Comparison of ENCODE assay signal across 8 cellular contexts in the genomic region with DNA sequence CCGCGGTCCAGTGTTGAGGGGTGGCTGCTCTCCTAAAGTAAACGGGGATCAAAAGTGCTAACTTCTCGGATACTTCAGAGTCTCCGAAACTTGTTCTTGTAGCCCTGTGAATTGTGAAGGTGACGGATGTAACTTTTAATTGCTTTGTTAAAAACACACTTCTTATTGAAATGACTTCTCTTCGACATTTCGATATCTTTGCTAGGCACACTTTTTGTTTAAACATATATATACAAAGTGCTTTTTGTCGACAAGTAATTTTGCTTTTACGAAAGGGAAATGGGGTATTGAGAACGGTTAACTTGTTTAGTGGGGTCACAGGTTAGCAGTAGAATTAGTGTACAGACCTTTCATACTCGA. TPM values are rescaled to one million over a fixed set of nuclear protein-coding genes. Genes with fewer than 3 reads are reported as not detected.
A peak's percentile ranks its signal among the peaks of the same experiment; 100 is the strongest.
DNase-seq lines count a peak whose midpoint lies in the region; ATAC-seq and TF ChIP-seq lines count a peak whose summit lies in the region.

No MANE protein-coding gene starts in this region.

- H3K79me1 ChIP-seq in IMR-90 (ENCODE audit: low read depth in 1 of 2, low read length in 2 of 2) (peaks cover 13 to 19% of the 10 kb centered on the region in 2 experiments), mesendoderm (ENCODE audit: low read length) (peaks cover 5% of the 10 kb centered on the region)

- peak overlapping the region; percentile 61 for H3K56ac ChIP-seq in IMR-90 (ENCODE audit: extremely low read depth, insufficient read depth, low read length)
- peak overlapping the region; percentile 95 for H3K56ac ChIP-seq in mesendoderm (ENCODE audit: low read length)

- intact Hi-C loops in IMR-90 (cut with micrococcal nuclease) = loop anchor here (1.0 kb wide), 1 partner anchor 177 kb away; no protein-coding TSS in a partner anchor

- peak overlapping the region; percentile 93 for H2AFZ ChIP-seq in IMR-90 (replicated peaks; ENCODE audit: low read length, poor library complexity)

- no peak overlapping the region for H3K18ac ChIP-seq in IMR-90 (ENCODE audit: low read depth, low read length)
- no peak overlapping the region for H3K18ac ChIP-seq in mesendoderm (ENCODE audit: low read length)

- H3K9me3 ChIP-seq in IMR-90 (ENCODE audit: control insufficient read depth, insufficient read depth, low read length) = peaks cover 2% of the 10 kb centered on the region; the same call in 1 of the 2 replicates

- H2BK15ac ChIP-seq in IMR-90 (ENCODE audit: low read depth, low read length) (no peak overlapping the region), mesendoderm (replicated peaks; ENCODE audit: low read depth) (no peak overlapping the region)

- no peak for DNase-seq in IMR-90
- no peak for DNase-seq in brain microvascular endothelial cell
- DNase-seq in mesendoderm = no peak
- no peak for DNase-seq in stimulated activated CD4-positive, alpha-beta T cell treated with anti-CD3 and anti-CD28 coated beads, Interleukin-15, amount 100 ng/mL, for 24 hours
- DNase-seq in NCI-H1694 (lab: John Stamatoyannopoulos, UW) = no peak
- DNase-seq in NCI-H446 (lab: John Stamatoyannopoulos, UW) = no peak

- ATAC-seq in IMR-90 (ENCODE audit: low read depth) = no peak
- ATAC-seq in GM21529 (IDR thresholded peaks at IDR 0.05; ENCODE audit: unreplicated experiment) = no peak

- no peak overlapping the region for H2AK5ac ChIP-seq in IMR-90 (ENCODE audit: low read depth, low read length)
- no peak overlapping the region for H2AK5ac ChIP-seq in mesendoderm (ENCODE audit: low read length)

- dilution Hi-C loops in IMR-90 (cut with HindIII; ENCODE audit: low sequenced_read_pairs, unreplicated experiment) = no loop called here

- CTCF ChIA-PET in IMR-90 (lab: Yijun Ruan, JAX) = no interaction called here

- H2AK9ac ChIP-seq in IMR-90 (replicated peaks; ENCODE audit: low read depth, low read length, poor library complexity) = no peak overlapping the region

- H3K36me3 ChIP-seq in IMR-90 (ENCODE audit: control insufficient read depth, insufficient read depth, low read length) = no peaks in the 10 kb centered on the region
- H3K36me3 ChIP-seq in brain microvascular endothelial cell (replicated peaks) = no peaks in the 10 kb centered on the region
- H3K36me3 ChIP-seq in mesendoderm (ENCODE audit: control insufficient read depth, insufficient read depth, low read length) = no peaks in the 10 kb centered on the region

- H3K4ac ChIP-seq in IMR-90 (ENCODE audit: low read depth, low read length) = no peak overlapping the region
- H3K4ac ChIP-seq in mesendoderm (ENCODE audit: low read depth, low read length) = no peak overlapping the region

- H3K14ac ChIP-seq in IMR-90 (replicated peaks; ENCODE audit: low read depth, low read length) = peak overlapping the region; percentile 92; the same call in 1 of the 2 replicates

- no CpG with 5 or more reads among the region's 12 CpGs for WGBS in IMR-90 (ENCODE audit: extremely low coverage in 2 of 2, insufficient read length in 1 of 2), 2 experiments
- WGBS in mesendoderm (ENCODE audit: extremely low coverage, insufficient coverage, low lambda C conversion rate) = no CpG with 5 or more reads among the region's 12 CpGs

- H3K4me2 ChIP-seq in IMR-90 (ENCODE audit: low read depth, low read length) (peak overlapping the region; percentile 87), mesendoderm (ENCODE audit: low read length) (peak overlapping the region; percentile 50)

- peaks cover 6% of the 10 kb centered on the region for H4K20me1 ChIP-seq in IMR-90 (ENCODE audit: insufficient read depth, low read length)

- H3K79me2 ChIP-seq in mesendoderm (ENCODE audit: control insufficient read depth, insufficient read depth, low read length) = peaks cover 20% of the 10 kb centered on the region

- H4K8ac ChIP-seq in IMR-90 (ENCODE audit: low read depth in 2 of 2, low read length in 2 of 2) (peak overlapping the region; percentile 66 to 68; a peak in 2 of 4 replicates), mesendoderm (ENCODE audit: low read depth, low read length) (no peak overlapping the region)

- H3K23ac ChIP-seq in IMR-90 (ENCODE audit: low read depth, low read length) (peak overlapping the region; percentile 99; the same call in 1 of the 2 replicates), mesendoderm (ENCODE audit: low read length) (no peak overlapping the region)

- TF ChIP-seq POLR2A in IMR-90 (IDR thresholded peaks at IDR 0.05; ENCODE audit: low read depth, low read length) = no peak

- H3K27ac ChIP-seq in C4-2B (peak overlapping the region; percentile 85), IMR-90 (ENCODE audit: insufficient read depth, low read length) (peak overlapping the region; percentile 54), brain microvascular endothelial cell (peak overlapping the region; percentile 60), mesendoderm (ENCODE audit: low read depth, low read length) (peak overlapping the region; percentile 70)

- H2BK120ac ChIP-seq in IMR-90 (ENCODE audit: low read depth, low read length) = no peak overlapping the region
- H2BK120ac ChIP-seq in mesendoderm (ENCODE audit: low read depth, low read length) = no peak overlapping the region

- in situ Hi-C loops in IMR-90 (cut with MboI; ENCODE audit: low sequenced_read_pairs) (no loop called here), brain microvascular endothelial cell (cut with HindIII; ENCODE audit: low pct_ligation_motif_present, low sequenced_read_pairs) (no loop called here)

- POLR2A ChIA-PET in IMR-90 (lab: Charles Lee; ENCODE audit: unreplicated experiment) = no interaction called here

- H3K4me3 ChIP-seq in IMR-90 (ENCODE audit: insufficient read depth, low read depth, low read length) = peak overlapping the region; percentile 94
- H3K4me3 ChIP-seq in brain microvascular endothelial cell (ENCODE audit: low read depth, low read length) = peak overlapping the region; percentile 80
- H3K4me3 ChIP-seq in mesendoderm (ENCODE audit: low read length) = peak overlapping the region; percentile 72

- H3K9ac ChIP-seq in IMR-90 (ENCODE audit: low read depth, low read length) = peak overlapping the region; percentile 91
- H3K9ac ChIP-seq in mesendoderm (ENCODE audit: low read length) = peak overlapping the region; percentile 88

- H3K4me1 ChIP-seq in IMR-90 (ENCODE audit: control insufficient read depth, insufficient read depth, low read length) = no peaks in the 10 kb centered on the region; the same call in 1 of the 2 replicates
- H3K4me1 ChIP-seq in mesendoderm (ENCODE audit: control insufficient read depth, low read depth, low read length) = peaks cover 2% of the 10 kb centered on the region

- no TSS peak for BruUV-seq in IMR-90 (replicated peaks; lab: Mats Ljungman, UMichigan)

- H2BK20ac ChIP-seq in IMR-90 (ENCODE audit: low read depth, low read length) = no peak overlapping the region

- peak overlapping the region; percentile 62; the same call in 1 of the 2 replicates for H4K5ac ChIP-seq in IMR-90 (ENCODE audit: low read depth, low read length)
- no peak overlapping the region for H4K5ac ChIP-seq in mesendoderm (ENCODE audit: low read length)

- TF ChIP-seq RAD21 in IMR-90 (IDR thresholded peaks at IDR 0.05; ENCODE audit: low read length) = no peak

- TF ChIP-seq CTCF in C4-2B (conservative IDR thresholded peaks at IDR 0.05) (no peak), IMR-90 (conservative IDR thresholded peaks at IDR 0.05; ENCODE audit: low read depth, low read length) (no peak), brain microvascular endothelial cell (IDR thresholded peaks at IDR 0.05; ENCODE audit: low read depth, low read length, missing control alignments) (no peak)

- H3K27me3 ChIP-seq in IMR-90 (ENCODE audit: control insufficient read depth, insufficient read depth, low read length) (no peaks in the 10 kb centered on the region), brain microvascular endothelial cell (replicated peaks) (no peaks in the 10 kb centered on the region), mesendoderm (ENCODE audit: insufficient read depth, low read length, poor library complexity) (no peaks in the 10 kb centered on the region)

- H4K91ac ChIP-seq in IMR-90 (ENCODE audit: insufficient read depth, low read depth, low read length) = no peak overlapping the region; the same call in 1 of the 2 replicates

- H3K9me1 ChIP-seq in IMR-90 (ENCODE audit: insufficient read depth, low read length) = 0 out of 2 replicates have a peak, but pooled peaks cover 5% of the 10 kb centered on the region

- H2BK5ac ChIP-seq in IMR-90 (ENCODE audit: low read depth, low read length, poor library complexity, severe bottlenecking) = no peak overlapping the region
- no peak overlapping the region for H2BK5ac ChIP-seq in mesendoderm (ENCODE audit: low read length)

TF ChIP-seq in IMR-90, 13 proteins besides CTCF, POLR2A, EP300 and RAD21:
- TF ChIP-seq RCOR1 (IDR thresholded peaks at IDR 0.05; ENCODE audit: insufficient replicate concordance, low read length) (no peak), NFE2L2 (IDR thresholded peaks at IDR 0.05; ENCODE audit: low read depth, low read length) (no peak), CEBPB (IDR thresholded peaks at IDR 0.05; ENCODE audit: low read depth, low read length) (no peak), MAFK (IDR thresholded peaks at IDR 0.05; ENCODE audit: low read depth, low read length) (no peak), MXI1 (IDR thresholded peaks at IDR 0.05; ENCODE audit: borderline replicate concordance, low read depth, low read length) (no peak), FOS (IDR thresholded peaks at IDR 0.05; ENCODE audit: low read depth, low read length) (no peak)
- TF ChIP-seq, protein P1, sequence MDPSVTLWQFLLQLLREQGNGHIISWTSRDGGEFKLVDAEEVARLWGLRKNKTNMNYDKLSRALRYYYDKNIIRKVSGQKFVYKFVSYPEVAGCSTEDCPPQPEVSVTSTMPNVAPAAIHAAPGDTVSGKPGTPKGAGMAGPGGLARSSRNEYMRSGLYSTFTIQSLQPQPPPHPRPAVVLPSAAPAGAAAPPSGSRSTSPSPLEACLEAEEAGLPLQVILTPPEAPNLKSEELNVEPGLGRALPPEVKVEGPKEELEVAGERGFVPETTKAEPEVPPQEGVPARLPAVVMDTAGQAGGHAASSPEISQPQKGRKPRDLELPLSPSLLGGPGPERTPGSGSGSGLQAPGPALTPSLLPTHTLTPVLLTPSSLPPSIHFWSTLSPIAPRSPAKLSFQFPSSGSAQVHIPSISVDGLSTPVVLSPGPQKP (IDR thresholded peaks at IDR 0.05; ENCODE audit: borderline replicate concordance, low read depth, low read length) = no peak

RNA-seq across cellular contexts. Expression of a gene that starts 0.6 kb away (rescaled TPM):
- total RNA-seq in IMR-90 (2012; rRNA removed) = 11.5 and 14.4 TPM in 2 replicates
- 9.8 and 11.0 TPM in 2 replicates for polyA plus RNA-seq in IMR-90 (2012; rRNA removed)
- polyA plus RNA-seq in IMR-90 (2012; cell fraction: cytosol; rRNA removed) = 4.8 and 10.4 TPM in 2 replicates
- 21.6 and 24.1 TPM in 2 replicates for polyA plus RNA-seq in IMR-90 (2012; cell fraction: nucleus; rRNA removed; ENCODE audit: low replicate concordance)
- polyA plus RNA-seq in mesendoderm (2013, experiment 1 of 2) = 9.5 TPM
- polyA plus RNA-seq in mesendoderm (2013, experiment 2 of 2) = 9.5 TPM
